12 cellular contexts compared by ENCODE assay signal in the genomic region with DNA sequence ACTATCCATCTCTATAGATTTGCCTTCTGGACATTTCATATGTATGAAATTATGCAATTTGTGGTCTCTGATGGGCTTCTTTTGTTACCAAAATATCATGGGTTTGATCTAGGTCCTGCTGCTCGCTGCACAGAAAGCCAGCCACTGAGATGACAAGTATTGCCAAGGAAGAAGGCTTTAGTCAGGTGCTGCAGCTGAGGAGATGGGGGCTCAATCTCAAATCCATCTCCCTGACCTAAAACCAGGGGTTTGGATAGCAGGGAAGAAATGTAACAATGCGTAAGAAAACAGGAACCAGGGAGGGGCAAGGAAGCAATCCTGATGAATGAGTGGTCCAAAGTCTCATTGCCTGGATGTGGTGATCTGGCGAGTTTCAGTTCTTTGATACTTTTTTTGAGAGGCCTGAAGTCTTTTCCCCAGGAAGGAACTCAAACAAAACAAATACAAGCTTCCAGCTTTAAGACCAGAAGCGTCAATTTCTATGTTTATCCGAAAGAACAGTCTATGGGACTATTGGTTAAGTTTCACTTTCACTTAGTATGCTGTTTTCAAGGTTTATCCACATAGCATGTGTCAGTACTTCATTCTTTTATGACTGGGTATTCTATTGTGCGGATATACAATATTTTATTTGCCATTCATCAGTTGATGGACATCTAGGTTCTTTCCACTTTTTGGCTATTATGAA. TPM values are rescaled to one million over a fixed set of nuclear protein-coding genes. Genes with fewer than 3 reads are reported as not detected.
DNase-seq lines count a peak whose midpoint lies in the region; ATAC-seq and TF ChIP-seq lines count a peak whose summit lies in the region.
"Had no signal": no experiment of that assay in that cellular context is flagged by ENCODE, and none has a peak within 500 bp of the region (broad histone marks: within the 10 kb centered on the region; RNA-seq: fewer than 3 reads in every experiment).

No MANE protein-coding gene starts in this region.

- intact Hi-C loops in CD8-positive, alpha-beta T cell (cut with DNase I, micrococcal nuclease), result loop anchor here in 1 of 2 experiments (10.0 kb wide), 1 partner anchor 513 kb away; a partner anchor contains a TSS
- intact Hi-C loops in colonic mucosa (cut with DNase I), result no loop called here

- H3K23ac ChIP-seq in mesendoderm (ENCODE audit: low read length), result no peak overlapping the region

- POLR2A ChIA-PET in CD8-positive, alpha-beta T cell (lab: Charles Lee), result interaction anchor here (1.7 kb wide), 1 partner anchor 14 kb away, joined by 4 read pairs; no protein-coding TSS in a partner anchor

- CTCF ChIA-PET in CD8-positive, alpha-beta T cell (lab: Charles Lee), result no interaction called here

- H4K5ac ChIP-seq in mesendoderm (ENCODE audit: low read length), result no peak overlapping the region

- WGBS in mesendoderm (ENCODE audit: extremely low coverage, insufficient coverage, low lambda C conversion rate), result no CpG with 5 or more reads among the region's 6 CpGs

- peaks cover 7% of the 10 kb centered on the region for H3K79me1 ChIP-seq in mesendoderm (ENCODE audit: low read length)

- no peaks in the 10 kb centered on the region for H3K9me3 ChIP-seq in CD8-positive, alpha-beta T cell (ENCODE audit: low read length)
- H3K9me3 ChIP-seq in colonic mucosa, result no peaks in the 10 kb centered on the region

- peaks cover 27% of the 10 kb centered on the region for H3K4me1 Mint-ChIP-seq in CD8-positive, alpha-beta T cell (ENCODE audit: low read depth)
- H3K4me1 Mint-ChIP-seq in natural killer cell treated with Interleukin-12 subunit alpha and Interleukin-12 subunit beta and Interleukin-15 and Interleukin-18, amount 100 ng/mL, for 72 hours (ENCODE audit: low read depth in 2 of 2), result peaks cover 41 to 47% of the 10 kb centered on the region in 2 donors

- H3K36me3 Mint-ChIP-seq in CD8-positive, alpha-beta T cell, result peaks cover 3% of the 10 kb centered on the region
- H3K36me3 Mint-ChIP-seq in natural killer cell treated with Interleukin-12 subunit alpha and Interleukin-12 subunit beta and Interleukin-15 and Interleukin-18, amount 100 ng/mL, for 72 hours, result no peaks in the 10 kb centered on the region

- no peak overlapping the region for H3K4me2 ChIP-seq in mesendoderm (ENCODE audit: low read length)

- H3K36me3 ChIP-seq in CD8-positive, alpha-beta T cell (ENCODE audit: insufficient read depth, low read length), result no peaks in the 10 kb centered on the region
- H3K36me3 ChIP-seq in colonic mucosa (no peaks in the 10 kb centered on the region), mesendoderm (ENCODE audit: control insufficient read depth, insufficient read depth, low read length) (no peaks in the 10 kb centered on the region)

- H3K79me2 ChIP-seq in mesendoderm (ENCODE audit: control insufficient read depth, insufficient read depth, low read length), result peaks cover 9% of the 10 kb centered on the region

- no peaks in the 10 kb centered on the region for H3K27me3 Mint-ChIP-seq in CD8-positive, alpha-beta T cell (ENCODE audit: low read depth)
- no peaks in the 10 kb centered on the region for H3K27me3 Mint-ChIP-seq in natural killer cell treated with Interleukin-12 subunit alpha and Interleukin-12 subunit beta and Interleukin-15 and Interleukin-18, amount 100 ng/mL, for 72 hours

- H4K8ac ChIP-seq in mesendoderm (ENCODE audit: low read depth, low read length), result no peak overlapping the region

- no peak for DNase-seq in CD8-positive, alpha-beta T cell
- DNase-seq in MV-4-11 (lab: John Stamatoyannopoulos, UW) (peak; percentile 55), colonic mucosa (no peak), GOT3 (lab: John Stamatoyannopoulos, UW) (no peak), H4 (ENCODE audit: low spot score) (no peak), mesendoderm (no peak)
- DNase-seq in natural killer cell treated with Interleukin-12 subunit alpha and Interleukin-12 subunit beta and Interleukin-15 and Interleukin-18, amount 100 ng/mL, for 72 hours (ENCODE audit: low spot score), result no peak
- DNase-seq: activated effector memory CD4-positive, alpha-beta T cell treated with anti-CD3 and anti-CD28 coated beads, Interleukin-2, amount 50 U/mL, for 16 hours; NK-92 treated with Interleukin-12 subunit alpha and Interleukin-12 subunit beta, amount 100 ng/mL, for 24 hours; T1000 had no signal

- no peak overlapping the region for H3K9ac ChIP-seq in colonic mucosa (ENCODE audit: low read depth in 2 of 2, low read length in 2 of 2)
- no peak overlapping the region for H3K9ac ChIP-seq in mesendoderm (ENCODE audit: low read length)

- no peak overlapping the region for H2AK5ac ChIP-seq in mesendoderm (ENCODE audit: low read length)

- peak overlapping the region; percentile 72 for H3K4me3 Mint-ChIP-seq in CD8-positive, alpha-beta T cell
- peak overlapping the region; percentile 64 for H3K4me3 Mint-ChIP-seq in natural killer cell treated with Interleukin-12 subunit alpha and Interleukin-12 subunit beta and Interleukin-15 and Interleukin-18, amount 100 ng/mL, for 72 hours

- TF ChIP-seq CTCF in CD8-positive, alpha-beta T cell (IDR thresholded peaks at IDR 0.05), result no peak
- no peak for TF ChIP-seq CTCF in colonic mucosa (IDR thresholded peaks at IDR 0.05)

- H3K56ac ChIP-seq in mesendoderm (ENCODE audit: low read length), result no peak overlapping the region

- ATAC-seq in CD8-positive, alpha-beta T cell, result no peak
- no peak for ATAC-seq in natural killer cell treated with Interleukin-12 subunit alpha and Interleukin-12 subunit beta and Interleukin-15 and Interleukin-18, amount 100 ng/mL, for 72 hours
- ATAC-seq in HG03469 (IDR thresholded peaks at IDR 0.05; ENCODE audit: unreplicated experiment), result no peak

- no peaks in the 10 kb centered on the region for H3K9me3 Mint-ChIP-seq in CD8-positive, alpha-beta T cell
- H3K9me3 Mint-ChIP-seq in natural killer cell treated with Interleukin-12 subunit alpha and Interleukin-12 subunit beta and Interleukin-15 and Interleukin-18, amount 100 ng/mL, for 72 hours, result peaks cover 4% of the 10 kb centered on the region

- H2BK120ac ChIP-seq in mesendoderm (ENCODE audit: low read depth, low read length), result no peak overlapping the region

- H3K27me3 ChIP-seq in CD8-positive, alpha-beta T cell (ENCODE audit: insufficient read depth, low read length), result no peaks in the 10 kb centered on the region
- H3K27me3 ChIP-seq in colonic mucosa (no peaks in the 10 kb centered on the region), mesendoderm (ENCODE audit: insufficient read depth, low read length, poor library complexity) (no peaks in the 10 kb centered on the region)

- peaks cover 12% of the 10 kb centered on the region for H3K4me1 ChIP-seq in CD8-positive, alpha-beta T cell (ENCODE audit: insufficient read depth, low read length)
- H3K4me1 ChIP-seq in colonic mucosa (peaks cover 6% of the 10 kb centered on the region), mesendoderm (ENCODE audit: control insufficient read depth, low read depth, low read length) (peaks cover 4% of the 10 kb centered on the region)

- no peak overlapping the region for H3K27ac ChIP-seq in CD8-positive, alpha-beta T cell (ENCODE audit: low read depth, low read length)
- H3K27ac ChIP-seq in colonic mucosa (peak overlapping the region; percentile 15), mesendoderm (ENCODE audit: low read depth, low read length) (no peak overlapping the region)

- no peak overlapping the region for H2BK5ac ChIP-seq in mesendoderm (ENCODE audit: low read length)

- H3K4me3 ChIP-seq in CD8-positive, alpha-beta T cell (ENCODE audit: low read depth, low read length), result no peak overlapping the region
- H3K4me3 ChIP-seq in colonic mucosa (no peak overlapping the region), mesendoderm (ENCODE audit: low read length) (no peak overlapping the region)

- H3K27ac Mint-ChIP-seq in CD8-positive, alpha-beta T cell, result peak overlapping the region; percentile 55
- H3K27ac Mint-ChIP-seq in natural killer cell treated with Interleukin-12 subunit alpha and Interleukin-12 subunit beta and Interleukin-15 and Interleukin-18, amount 100 ng/mL, for 72 hours, result peak overlapping the region; percentile 47 to 87

- H3K4ac ChIP-seq in mesendoderm (ENCODE audit: low read depth, low read length), result no peak overlapping the region

- no peak overlapping the region for H2BK15ac ChIP-seq in mesendoderm (replicated peaks; ENCODE audit: low read depth)

- no peak overlapping the region for H3K18ac ChIP-seq in mesendoderm (ENCODE audit: low read length)

RNA-seq across cellular contexts. Expression of a gene that starts 3.4 kb away (rescaled TPM):
- total RNA-seq in CD8-positive, alpha-beta T cell, result under 1 TPM; 0.50 to 0.57 TPM
- 10 to 100 TPM in 1 of 2 donors, 1 to 10 TPM in 1; 6.4 to 13.5 TPM for total RNA-seq in colonic mucosa
- total RNA-seq in natural killer cell treated with Interleukin-12 subunit alpha and Interleukin-12 subunit beta and Interleukin-15 and Interleukin-18, amount 100 ng/mL, for 72 hours, result 10 to 100 TPM; 26.8 to 45.7 TPM
- 15.7 and 15.8 TPM in 2 replicates for total RNA-seq in H4 (2014; rRNA removed; shearing (Covaris generic))
- 18.4 TPM for polyA plus RNA-seq in mesendoderm (2013, experiment 1 of 2)
- 17.9 TPM for polyA plus RNA-seq in mesendoderm (2013, experiment 2 of 2)

RNA-seq across cellular contexts. Expression of a gene that starts 16.5 kb away (rescaled TPM):
- not detected for total RNA-seq in CD8-positive, alpha-beta T cell
- total RNA-seq in colonic mucosa, result under 1 TPM in 1 of 2 donors, not detected in 1; 0.45 TPM
- 10 to 100 TPM in 1 of 2 donors, under 1 TPM in 1; 0.25 to 12.3 TPM for total RNA-seq in natural killer cell treated with Interleukin-12 subunit alpha and Interleukin-12 subunit beta and Interleukin-15 and Interleukin-18, amount 100 ng/mL, for 72 hours
- 0.06 TPM in 1 of 2 replicates, not detected in the other for total RNA-seq in H4 (2014; rRNA removed; shearing (Covaris generic))
- 0.53 TPM for polyA plus RNA-seq in mesendoderm (2013, experiment 1 of 2)
- 0.59 TPM for polyA plus RNA-seq in mesendoderm (2013, experiment 2 of 2)

RNA-seq across cellular contexts. Expression of a gene that starts 47.0 kb away (rescaled TPM):
- not detected for total RNA-seq in CD8-positive, alpha-beta T cell
- not detected for total RNA-seq in colonic mucosa
- total RNA-seq in natural killer cell treated with Interleukin-12 subunit alpha and Interleukin-12 subunit beta and Interleukin-15 and Interleukin-18, amount 100 ng/mL, for 72 hours, result not detected
- total RNA-seq in H4 (2014; rRNA removed; shearing (Covaris generic)), result not detected in 2 replicates
- not detected for polyA plus RNA-seq in mesendoderm (2013, experiment 1 of 2)
- 3.1 TPM for polyA plus RNA-seq in mesendoderm (2013, experiment 2 of 2)
- total RNA-seq: M059J had no signal

Comparison
In these comparisons a context has a peak if more than half of its experiments do, and no peak if none do; other contexts are left out.
1. RNA of a gene that starts 3.4 kb away (total RNA-seq): 26.8 to 45.7 TPM in natural killer cell treated with Interleukin-12 subunit alpha and Interleukin-12 subunit beta and Interleukin-15 and Interleukin-18, amount 100 ng/mL, for 72 hours, 15.7 to 15.8 TPM in H4 and 6.4 to 13.5 TPM in colonic mucosa; 0.50 to 0.57 TPM in CD8-positive, alpha-beta T cell; every median in the first group is over 4 times any median in the second.